ENCODE assay signal across 12 cellular contexts in genomic region chr3:150995510-150995909, GRCh38. TPM values are rescaled to one million over a fixed set of nuclear protein-coding genes. Genes with fewer than 3 reads are reported as not detected.
"Had no signal": no experiment of that assay in that cellular context is flagged by ENCODE, and none has a peak within 500 bp of the region (broad histone marks: within the 10 kb centered on the region; RNA-seq: fewer than 3 reads in every experiment).

No MANE protein-coding gene starts in this region.

- H3K9me3 ChIP-seq: HAP-1 had no signal

- DNase-seq: GM23248, GOT3, H7, H9, HCEC 1CT, HFFc6 had no signal

- H3K36me3 ChIP-seq: HAP-1 had no signal

- H3K4me3 ChIP-seq: GM23248, GM23338, HAP-1 had no signal

- H2AFZ ChIP-seq: GM23248, GM23338 had no signal

- FAIRE-seq: H1, H54 had no signal

- H3K9me3 Mint-ChIP-seq: HFFc6 had no signal

- H3K4me1 ChIP-seq: HAP-1 had no signal

- H3K9ac ChIP-seq: GM23248 had no signal

- H3K4me2 ChIP-seq: GM23338 had no signal

- H3K4me3 Mint-ChIP-seq: GM23338, H9, HFFc6 had no signal

- H3K27ac ChIP-seq: GM23248 had no signal

- H3K27ac Mint-ChIP-seq: GM23338, H9, HFFc6 had no signal

- ATAC-seq: GM23338, HCT116 had no signal

RNA-seq across cellular contexts. Expression of gene CLRN1, which starts 23.0 kb away (rescaled TPM):
- total RNA-seq: GM23248, H4, H9, HFFc6 had no signal
- polyA plus RNA-seq: GM23248 had no signal
